Comparison of ENCODE assay signal across 8 cellular contexts in the genomic region with DNA sequence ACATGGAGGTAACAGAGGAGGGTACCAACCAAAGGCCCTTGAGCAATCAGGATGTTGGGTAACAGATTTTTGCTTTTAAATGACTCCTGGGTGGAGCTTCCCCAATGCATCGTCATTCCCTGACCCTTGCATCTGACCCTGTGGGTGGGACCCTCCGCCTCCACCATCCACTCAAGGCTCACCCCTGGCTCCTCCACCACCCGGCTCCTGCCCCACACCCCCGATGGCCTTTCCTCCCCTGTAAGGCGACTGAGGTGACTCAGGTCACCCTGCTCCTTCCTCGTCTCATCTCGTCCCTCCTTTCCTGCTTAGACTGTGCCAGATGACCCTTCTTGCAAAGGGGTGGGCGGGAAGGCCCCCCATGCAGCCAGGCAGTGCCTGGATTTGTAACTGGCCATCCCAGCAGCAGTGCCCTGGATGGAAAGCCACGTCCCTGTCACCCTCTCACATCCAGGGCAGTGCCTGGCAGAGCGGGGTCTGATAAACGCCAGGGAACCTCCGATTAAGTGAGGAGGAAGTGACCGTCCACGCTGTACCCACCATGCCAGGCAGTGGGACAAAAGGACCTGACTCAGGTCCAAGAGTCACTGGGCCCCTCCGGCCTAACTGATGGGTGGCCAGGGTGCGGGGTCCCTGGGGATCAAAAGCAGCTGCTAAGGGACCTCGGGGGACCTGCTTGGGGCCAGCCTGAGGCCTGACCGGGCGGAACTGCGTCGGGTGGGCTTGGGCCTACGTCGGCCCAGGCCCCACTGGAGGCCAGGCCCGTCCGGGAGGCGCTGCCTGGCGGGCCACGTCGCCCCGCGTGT. TPM values are rescaled to one million over a fixed set of nuclear protein-coding genes. Genes with fewer than 3 reads are reported as not detected.
DNase-seq lines count a peak whose midpoint lies in the region; ATAC-seq and TF ChIP-seq lines count a peak whose summit lies in the region.

No MANE protein-coding gene starts in this region.

- H3K36me3 Mint-ChIP-seq in dendritic cell treated with granulocyte-macrophage colony-stimulating factor and Interleukin-4, amounts not matched to agents 40 ng/mL and 50 ng/mL, for 4 days (ENCODE audit: low read depth), result peaks cover 11% of the 10 kb centered on the region

- peak overlapping the region; percentile 77 for H3K9ac ChIP-seq in DND-41 (ENCODE audit: low read depth, low read length)
- peak overlapping the region; percentile 3 for H3K9ac ChIP-seq in muscle layer of colon (ENCODE audit: low read length)

- H3K4me1 ChIP-seq in DND-41 (ENCODE audit: insufficient read depth, low read length) (peaks cover 28% of the 10 kb centered on the region), muscle layer of colon (ENCODE audit: insufficient read depth, low read length) (peaks cover 46% of the 10 kb centered on the region)

- H3K4me1 Mint-ChIP-seq in dendritic cell treated with granulocyte-macrophage colony-stimulating factor and Interleukin-4, amounts not matched to agents 40 ng/mL and 50 ng/mL, for 4 days (ENCODE audit: low read depth), result peaks cover 35% of the 10 kb centered on the region

- H4K20me1 ChIP-seq in DND-41 (ENCODE audit: insufficient read depth, low read length), result no peaks in the 10 kb centered on the region; the same call in 1 of the 2 replicates

- H3K27me3 ChIP-seq in DND-41 (ENCODE audit: insufficient read depth, low read length, poor library complexity), result no peaks in the 10 kb centered on the region
- no peaks in the 10 kb centered on the region for H3K27me3 ChIP-seq in muscle layer of colon (ENCODE audit: control insufficient read depth in 1 of 2, insufficient read depth in 2 of 2, low read length in 2 of 2)

- no peak for TF ChIP-seq CTCF in DND-41 (IDR thresholded peaks at IDR 0.05; ENCODE audit: borderline replicate concordance, extremely low read depth, low read length, poor library complexity, severe bottlenecking)

- intact Hi-C loops in dendritic cell treated with granulocyte-macrophage colony-stimulating factor and Interleukin-4, amounts not matched to agents 40 ng/mL and 50 ng/mL, for 4 days (cut with micrococcal nuclease), result loop anchor here (1.0 kb wide), 1 partner anchor 41 kb away; the partner anchor contains the start of gene STX16

- H3K9me3 Mint-ChIP-seq in dendritic cell treated with granulocyte-macrophage colony-stimulating factor and Interleukin-4, amounts not matched to agents 40 ng/mL and 50 ng/mL, for 4 days, result no peaks in the 10 kb centered on the region

- peaks cover 21% of the 10 kb centered on the region for H3K79me2 ChIP-seq in DND-41 (ENCODE audit: insufficient read depth, low read length)

- H3K27ac ChIP-seq in DND-41 (ENCODE audit: low read length) (peak overlapping the region; percentile 78), muscle layer of colon (ENCODE audit: low read depth, low read length) (peak overlapping the region; percentile 84)

- peak overlapping the region; percentile 97 for H3K27ac Mint-ChIP-seq in dendritic cell treated with granulocyte-macrophage colony-stimulating factor and Interleukin-4, amounts not matched to agents 40 ng/mL and 50 ng/mL, for 4 days

- DNase-seq in DND-41 (peak; percentile 34), NOMO-1 treated with dmso at 0.1 percent for 144 hours (lab: John Stamatoyannopoulos, UW; ENCODE audit: unreplicated experiment) (peak; percentile 91), Kasumi-1 (lab: John Stamatoyannopoulos, UW) (no peak), superior temporal gyrus (ENCODE audit: extremely low spot score) (no peak), dermis blood vessel endothelial cell (no peak)

- ATAC-seq in DND-41 (ENCODE audit: insufficient read depth, low read depth) (peak; percentile 1; the same call in 1 of the 3 replicates), GM18873 (IDR thresholded peaks at IDR 0.05; ENCODE audit: low FRiP score, unreplicated experiment) (no peak)

- peak overlapping the region in 1 of 2 experiments; percentile 72; a peak in 2 of 4 replicates for H3K4me3 ChIP-seq in DND-41 (ENCODE audit: low read depth in 1 of 2, low read length in 2 of 2)
- no peak overlapping the region for H3K4me3 ChIP-seq in muscle layer of colon (ENCODE audit: low read depth in 1 of 2, low read length in 2 of 2)

- no peaks in the 10 kb centered on the region for H3K9me3 ChIP-seq in DND-41 (ENCODE audit: insufficient read depth, low read length, severe bottlenecking)
- no peaks in the 10 kb centered on the region for H3K9me3 ChIP-seq in muscle layer of colon (ENCODE audit: low read length)

- peak overlapping the region; percentile 67 for H3K4me2 ChIP-seq in DND-41 (ENCODE audit: insufficient read depth, low read length)

- no peaks in the 10 kb centered on the region for H3K27me3 Mint-ChIP-seq in dendritic cell treated with granulocyte-macrophage colony-stimulating factor and Interleukin-4, amounts not matched to agents 40 ng/mL and 50 ng/mL, for 4 days

- peak overlapping the region; percentile 52 for H3K4me3 Mint-ChIP-seq in dendritic cell treated with granulocyte-macrophage colony-stimulating factor and Interleukin-4, amounts not matched to agents 40 ng/mL and 50 ng/mL, for 4 days

- H3K36me3 ChIP-seq in DND-41 (ENCODE audit: insufficient read depth, low read length), result peaks cover 29% of the 10 kb centered on the region
- peaks cover 19% of the 10 kb centered on the region for H3K36me3 ChIP-seq in muscle layer of colon (ENCODE audit: insufficient read depth, low read length)

- peak overlapping the region; percentile 97 for H2AFZ ChIP-seq in DND-41 (ENCODE audit: low read depth, low read length)

RNA-seq across cellular contexts. Expression of gene NPEPL1, which starts 0.6 kb away (rescaled TPM):
- 20.6 and 28.8 TPM in 2 replicates for total RNA-seq in dermis blood vessel endothelial cell

RNA-seq across cellular contexts. Expression of gene STX16, which starts 40.9 kb away (rescaled TPM):
- 36.4 and 53.5 TPM in 2 replicates for total RNA-seq in dermis blood vessel endothelial cell

Comparison
In these comparisons a context has a peak if more than half of its experiments do, and no peak if none do; other contexts are left out.
1. DNase-seq: peak in DND-41 (single experiment) and NOMO-1 treated with dmso at 0.1 percent for 144 hours (single experiment); none in Kasumi-1 (0 of 2), superior temporal gyrus (single experiment) and dermis blood vessel endothelial cell (single experiment).